ENCODE assay signal across 2 cellular contexts in genomic region chr4:70443329-70443728, GRCh38.
TF ChIP-seq lines count a peak whose summit lies in the region.

No MANE protein-coding gene starts in this region.

TF ChIP-seq in SK-N-SH, 30 proteins besides CTCF, POLR2A, EP300 and RAD21 (continued from another document):
- TF ChIP-seq, protein P1, sequence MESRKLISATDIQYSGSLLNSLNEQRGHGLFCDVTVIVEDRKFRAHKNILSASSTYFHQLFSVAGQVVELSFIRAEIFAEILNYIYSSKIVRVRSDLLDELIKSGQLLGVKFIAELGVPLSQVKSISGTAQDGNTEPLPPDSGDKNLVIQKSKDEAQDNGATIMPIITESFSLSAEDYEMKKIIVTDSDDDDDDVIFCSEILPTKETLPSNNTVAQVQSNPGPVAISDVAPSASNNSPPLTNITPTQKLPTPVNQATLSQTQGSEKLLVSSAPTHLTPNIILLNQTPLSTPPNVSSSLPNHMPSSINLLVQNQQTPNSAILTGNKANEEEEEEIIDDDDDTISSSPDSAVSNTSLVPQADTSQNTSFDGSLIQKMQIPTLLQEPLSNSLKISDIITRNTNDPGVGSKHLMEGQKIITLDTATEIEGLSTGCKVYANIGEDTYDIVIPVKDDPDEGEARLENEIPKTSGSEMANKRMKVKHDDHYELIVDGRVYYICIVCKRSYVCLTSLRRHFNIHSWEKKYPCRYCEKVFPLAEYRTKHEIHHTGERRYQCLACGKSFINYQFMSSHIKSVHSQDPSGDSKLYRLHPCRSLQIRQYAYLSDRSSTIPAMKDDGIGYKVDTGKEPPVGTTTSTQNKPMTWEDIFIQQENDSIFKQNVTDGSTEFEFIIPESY (IDR thresholded peaks at IDR 0.05; ENCODE audit: borderline replicate concordance, low read depth), result no peak
- TF ChIP-seq RXRA (IDR thresholded peaks at IDR 0.05; ENCODE audit: borderline replicate concordance, low read depth) (no peak), RCOR1 (IDR thresholded peaks at IDR 0.05; ENCODE audit: low read length) (no peak), JUND (IDR thresholded peaks at IDR 0.05) (no peak), RFX5 (IDR thresholded peaks at IDR 0.05; ENCODE audit: low read length) (no peak), EZH2phosphoT487 (IDR thresholded peaks at IDR 0.05; ENCODE audit: borderline replicate concordance, low read depth) (no peak), FOXM1 (IDR thresholded peaks at IDR 0.05; ENCODE audit: low read depth) (no peak), TCF12 (IDR thresholded peaks at IDR 0.05) (no peak), SMC3 (IDR thresholded peaks at IDR 0.05; ENCODE audit: low read depth, low read length) (no peak), MAX (IDR thresholded peaks at IDR 0.05; ENCODE audit: low read depth) (no peak), GATA2 (CRISPR knock-in tag; IDR thresholded peaks at IDR 0.05) (no peak), TEAD4 (IDR thresholded peaks at IDR 0.05; ENCODE audit: borderline replicate concordance, insufficient read depth) (no peak), USF2 (IDR thresholded peaks at IDR 0.05; ENCODE audit: borderline replicate concordance, low read depth, low read length) (no peak), POLR2AphosphoS5 (IDR thresholded peaks at IDR 0.05; ENCODE audit: low read depth, low read length) (no peak)
- TF ChIP-seq, protein P2, sequence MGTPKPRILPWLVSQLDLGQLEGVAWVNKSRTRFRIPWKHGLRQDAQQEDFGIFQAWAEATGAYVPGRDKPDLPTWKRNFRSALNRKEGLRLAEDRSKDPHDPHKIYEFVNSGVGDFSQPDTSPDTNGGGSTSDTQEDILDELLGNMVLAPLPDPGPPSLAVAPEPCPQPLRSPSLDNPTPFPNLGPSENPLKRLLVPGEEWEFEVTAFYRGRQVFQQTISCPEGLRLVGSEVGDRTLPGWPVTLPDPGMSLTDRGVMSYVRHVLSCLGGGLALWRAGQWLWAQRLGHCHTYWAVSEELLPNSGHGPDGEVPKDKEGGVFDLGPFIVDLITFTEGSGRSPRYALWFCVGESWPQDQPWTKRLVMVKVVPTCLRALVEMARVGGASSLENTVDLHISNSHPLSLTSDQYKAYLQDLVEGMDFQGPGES (IDR thresholded peaks at IDR 0.05; ENCODE audit: low read depth, low read length), result no peak

TF ChIP-seq in SK-N-SH treated with all-trans-retinoic acid at 6 μM for 48 hours, 23 proteins besides CTCF, POLR2A, EP300 and RAD21 (continued from another document):
- TF ChIP-seq, protein P3, sequence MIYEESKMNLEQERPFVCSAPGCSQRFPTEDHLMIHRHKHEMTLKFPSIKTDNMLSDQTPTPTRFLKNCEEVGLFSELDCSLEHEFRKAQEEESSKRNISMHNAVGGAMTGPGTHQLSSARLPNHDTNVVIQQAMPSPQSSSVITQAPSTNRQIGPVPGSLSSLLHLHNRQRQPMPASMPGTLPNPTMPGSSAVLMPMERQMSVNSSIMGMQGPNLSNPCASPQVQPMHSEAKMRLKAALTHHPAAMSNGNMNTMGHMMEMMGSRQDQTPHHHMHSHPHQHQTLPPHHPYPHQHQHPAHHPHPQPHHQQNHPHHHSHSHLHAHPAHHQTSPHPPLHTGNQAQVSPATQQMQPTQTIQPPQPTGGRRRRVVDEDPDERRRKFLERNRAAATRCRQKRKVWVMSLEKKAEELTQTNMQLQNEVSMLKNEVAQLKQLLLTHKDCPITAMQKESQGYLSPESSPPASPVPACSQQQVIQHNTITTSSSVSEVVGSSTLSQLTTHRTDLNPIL (CRISPR knock-in tag; IDR thresholded peaks at IDR 0.05; ENCODE audit: low read depth), result no peak
- TF ChIP-seq PPARA (CRISPR knock-in tag; IDR thresholded peaks at IDR 0.05; ENCODE audit: borderline replicate concordance) (no peak), SNAI2 (CRISPR knock-in tag; IDR thresholded peaks at IDR 0.05) (no peak), ZNF565 (CRISPR knock-in tag; conservative IDR thresholded peaks at IDR 0.05; ENCODE audit: low read depth) (no peak), ZFP30 (CRISPR knock-in tag; IDR thresholded peaks at IDR 0.05) (no peak), ZFP3 (CRISPR knock-in tag; IDR thresholded peaks at IDR 0.05) (no peak), ISL1 (CRISPR knock-in tag; IDR thresholded peaks at IDR 0.05) (no peak), OSR1 (CRISPR knock-in tag; IDR thresholded peaks at IDR 0.05) (no peak), TSHZ2 (CRISPR knock-in tag; IDR thresholded peaks at IDR 0.05) (no peak), TOX (CRISPR knock-in tag; IDR thresholded peaks at IDR 0.05; ENCODE audit: borderline replicate concordance) (no peak), RARB (CRISPR knock-in tag; IDR thresholded peaks at IDR 0.05) (no peak)
- TF ChIP-seq, protein P4, sequence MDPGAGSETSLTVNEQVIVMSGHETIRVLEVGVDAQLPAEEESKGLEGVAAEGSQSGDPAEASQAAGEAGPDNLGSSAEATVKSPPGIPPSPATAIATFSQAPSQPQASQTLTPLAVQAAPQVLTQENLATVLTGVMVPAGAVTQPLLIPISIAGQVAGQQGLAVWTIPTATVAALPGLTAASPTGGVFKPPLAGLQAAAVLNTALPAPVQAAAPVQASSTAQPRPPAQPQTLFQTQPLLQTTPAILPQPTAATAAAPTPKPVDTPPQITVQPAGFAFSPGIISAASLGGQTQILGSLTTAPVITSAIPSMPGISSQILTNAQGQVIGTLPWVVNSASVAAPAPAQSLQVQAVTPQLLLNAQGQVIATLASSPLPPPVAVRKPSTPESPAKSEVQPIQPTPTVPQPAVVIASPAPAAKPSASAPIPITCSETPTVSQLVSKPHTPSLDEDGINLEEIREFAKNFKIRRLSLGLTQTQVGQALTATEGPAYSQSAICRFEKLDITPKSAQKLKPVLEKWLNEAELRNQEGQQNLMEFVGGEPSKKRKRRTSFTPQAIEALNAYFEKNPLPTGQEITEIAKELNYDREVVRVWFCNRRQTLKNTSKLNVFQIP (CRISPR knock-in tag; IDR thresholded peaks at IDR 0.05; ENCODE audit: borderline replicate concordance, low read depth), result no peak
